Comparison of ENCODE assay signal across 1 cellular context in genomic region chr1:43545686-43546387, GRCh38.
TF ChIP-seq lines count a peak whose summit lies in the region.

No MANE protein-coding gene starts in this region.

TF ChIP-seq in GM23338, 12 proteins besides CTCF, POLR2A, EP300 and RAD21 (continued from another document):
- TF ChIP-seq ZNF462 (CRISPR knock-in tag; IDR thresholded peaks at IDR 0.05) = no peak
